ENCODE assay signal across 8 cellular contexts in the genomic region with DNA sequence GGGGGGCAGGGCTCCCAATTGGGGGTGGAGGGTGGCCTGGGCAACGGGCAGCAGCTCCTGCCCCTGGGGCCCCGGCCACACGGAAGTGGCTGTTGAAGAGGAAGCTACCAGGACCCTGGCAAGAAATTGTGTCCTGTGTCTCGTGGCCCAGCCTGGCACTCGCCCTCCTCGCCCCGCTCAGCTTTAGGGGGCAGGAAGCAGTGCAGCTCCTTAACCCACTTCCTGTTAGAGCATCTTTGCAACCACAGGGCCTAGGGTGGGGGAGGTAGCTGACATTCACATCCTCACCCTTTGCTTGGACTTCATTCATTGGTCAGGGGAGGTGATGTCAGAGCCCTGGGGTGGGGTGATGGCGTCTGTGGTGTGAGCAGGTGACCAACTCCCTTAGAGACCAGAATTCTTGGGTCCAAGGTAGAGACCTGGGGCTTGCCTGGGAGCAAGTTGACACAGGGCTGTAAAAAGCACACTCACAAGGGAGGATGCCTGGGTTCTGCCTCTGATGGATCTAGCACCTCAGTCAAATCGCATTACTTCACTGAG. TPM values are rescaled to one million over a fixed set of nuclear protein-coding genes. Genes with fewer than 3 reads are reported as not detected.
DNase-seq lines count a peak whose midpoint lies in the region; ATAC-seq and TF ChIP-seq lines count a peak whose summit lies in the region.

A gene with protein sequence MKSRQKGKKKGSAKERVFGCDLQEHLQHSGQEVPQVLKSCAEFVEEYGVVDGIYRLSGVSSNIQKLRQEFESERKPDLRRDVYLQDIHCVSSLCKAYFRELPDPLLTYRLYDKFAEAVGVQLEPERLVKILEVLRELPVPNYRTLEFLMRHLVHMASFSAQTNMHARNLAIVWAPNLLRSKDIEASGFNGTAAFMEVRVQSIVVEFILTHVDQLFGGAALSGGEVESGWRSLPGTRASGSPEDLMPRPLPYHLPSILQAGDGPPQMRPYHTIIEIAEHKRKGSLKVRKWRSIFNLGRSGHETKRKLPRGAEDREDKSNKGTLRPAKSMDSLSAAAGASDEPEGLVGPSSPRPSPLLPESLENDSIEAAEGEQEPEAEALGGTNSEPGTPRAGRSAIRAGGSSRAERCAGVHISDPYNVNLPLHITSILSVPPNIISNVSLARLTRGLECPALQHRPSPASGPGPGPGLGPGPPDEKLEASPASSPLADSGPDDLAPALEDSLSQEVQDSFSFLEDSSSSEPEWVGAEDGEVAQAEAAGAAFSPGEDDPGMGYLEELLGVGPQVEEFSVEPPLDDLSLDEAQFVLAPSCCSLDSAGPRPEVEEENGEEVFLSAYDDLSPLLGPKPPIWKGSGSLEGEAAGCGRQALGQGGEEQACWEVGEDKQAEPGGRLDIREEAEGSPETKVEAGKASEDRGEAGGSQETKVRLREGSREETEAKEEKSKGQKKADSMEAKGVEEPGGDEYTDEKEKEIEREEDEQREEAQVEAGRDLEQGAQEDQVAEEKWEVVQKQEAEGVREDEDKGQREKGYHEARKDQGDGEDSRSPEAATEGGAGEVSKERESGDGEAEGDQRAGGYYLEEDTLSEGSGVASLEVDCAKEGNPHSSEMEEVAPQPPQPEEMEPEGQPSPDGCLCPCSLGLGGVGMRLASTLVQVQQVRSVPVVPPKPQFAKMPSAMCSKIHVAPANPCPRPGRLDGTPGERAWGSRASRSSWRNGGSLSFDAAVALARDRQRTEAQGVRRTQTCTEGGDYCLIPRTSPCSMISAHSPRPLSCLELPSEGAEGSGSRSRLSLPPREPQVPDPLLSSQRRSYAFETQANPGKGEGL (minus strand): TSS at position 161 of the 540 bp plus-strand sequence. CDS start 267 bp downstream, outside the sequence.

- H3K4me3 ChIP-seq in KMS-11 (IDR thresholded peaks at IDR 0.05; ENCODE audit: insufficient read depth, low read depth, low read length) = peak within 1 kb of the TSS; percentile 100
- H3K4me3 ChIP-seq in PC-9 = no peak within 1 kb of the TSS

- H3K27ac ChIP-seq in KMS-11 (peak within 1 kb of the TSS; percentile 79), PC-9 (no peak within 1 kb of the TSS)

- H4K20me1 ChIP-seq in KMS-11 (ENCODE audit: insufficient read depth) (no peaks in the 10 kb centered on the region), PC-9 (ENCODE audit: insufficient read depth) (no peaks in the 10 kb centered on the region)

- no peaks in the 10 kb centered on the region for H3K27me3 ChIP-seq in KMS-11 (ENCODE audit: insufficient read depth, low read depth)
- H3K27me3 ChIP-seq in PC-9 (ENCODE audit: insufficient read depth, low read depth) = no peaks in the 10 kb centered on the region

- H3K36me3 ChIP-seq in KMS-11 (ENCODE audit: insufficient read depth) (no peaks in the 10 kb centered on the region), PC-9 (ENCODE audit: low read depth) (no peaks in the 10 kb centered on the region)

- peak within 1 kb of the TSS; percentile 96 for H3K4me2 ChIP-seq in KMS-11
- no peak within 1 kb of the TSS for H3K4me2 ChIP-seq in PC-9

- H3K4me1 ChIP-seq in KMS-11 (ENCODE audit: low read depth, poor library complexity, severe bottlenecking) (peaks cover 52% of the 10 kb centered on the region), PC-9 (replicated peaks; ENCODE audit: insufficient read depth) (no peaks in the 10 kb centered on the region)

- no TSS peak for BruUV-seq in PC-9 (replicated peaks; lab: Mats Ljungman, UMichigan)

- H3F3A ChIP-seq in PC-9 (ENCODE audit: insufficient read depth, low read depth) = no peaks in the 10 kb centered on the region; the same call in none of the 2 replicates

- TF ChIP-seq CTCF in KMS-11 (conservative IDR thresholded peaks at IDR 0.05; ENCODE audit: low read depth, low read length) (0 out of 2 replicates have a peak, but pooled peaks have one; percentile 1), PC-9 (conservative IDR thresholded peaks at IDR 0.05) (no peak)

- intact Hi-C loops in PC-9 (cut with micrococcal nuclease; ENCODE audit: unreplicated experiment) = no loop called here

- CTCF ChIA-PET in PC-9 (lab: Charles Lee) = no interaction called here

- no peaks in the 10 kb centered on the region for H3K9me2 ChIP-seq in PC-9 (ENCODE audit: insufficient read depth)

- H3K9ac ChIP-seq in KMS-11 = peak within 1 kb of the TSS; percentile 93

- H2AFZ ChIP-seq in KMS-11 (ENCODE audit: low read depth) (peak within 1 kb of the TSS; percentile 78), PC-9 (no peak within 1 kb of the TSS)

- DNase-seq in C1 segment of cervical spinal cord (lab: John Stamatoyannopoulos, UW) = peak in 11 of 14 donors; percentile 5 to 68 (median 55)
- peak; percentile 60 to 68 for DNase-seq in activated CD8-positive, alpha-beta memory T cell treated with anti-CD3 and anti-CD28 coated beads for 1 hour (ENCODE audit: extremely low read depth in 1 of 2, low read depth in 1 of 2)
- DNase-seq in germinal center (ENCODE audit: low spot score) = peak; percentile 91
- peak; percentile 46 to 67 for DNase-seq in stimulated activated CD4-positive, alpha-beta T cell treated with anti-CD3 and anti-CD28 coated beads, Interleukin-15, amount 100 ng/mL, for 1 hour (ENCODE audit: low read depth in 1 of 2, low spot score in 1 of 2)
- no peak for DNase-seq in OCI-M2 (lab: John Stamatoyannopoulos, UW; ENCODE audit: unreplicated experiment)
- DNase-seq in PC-9 = no peak

- peaks cover 46% of the 10 kb centered on the region for H3K79me2 ChIP-seq in KMS-11 (ENCODE audit: insufficient read depth, low read depth)
- H3K79me2 ChIP-seq in PC-9 (ENCODE audit: low read depth) = no peaks in the 10 kb centered on the region

- POLR2A ChIA-PET in PC-9 (lab: Charles Lee; ENCODE audit: unreplicated experiment) = no interaction called here

- ATAC-seq in GM21381 (IDR thresholded peaks at IDR 0.05; ENCODE audit: unreplicated experiment) = peak; percentile 82

- no peaks in the 10 kb centered on the region for H3K9me3 ChIP-seq in PC-9 (ENCODE audit: insufficient read depth, low read depth)

RNA-seq across cellular contexts. Expression of the gene that starts here (rescaled TPM):
- 0.46 and 0.65 TPM in 2 replicates for total RNA-seq in PC-9 (2021)

Comparison
In these comparisons a context has a peak if more than half of its experiments do, and no peak if none do; other contexts are left out.
1. DNase-seq: peak in C1 segment of cervical spinal cord (11 of 14), activated CD8-positive, alpha-beta memory T cell treated with anti-CD3 and anti-CD28 coated beads for 1 hour (2 of 2), germinal center (single experiment) and stimulated activated CD4-positive, alpha-beta T cell treated with anti-CD3 and anti-CD28 coated beads, Interleukin-15, amount 100 ng/mL, for 1 hour (2 of 2); none in OCI-M2 (single experiment) and PC-9 (0 of 2).